Comparison of ENCODE assay signal across 25 cellular contexts in genomic region chr1:31748265-31748859, GRCh38. TPM values are rescaled to one million over a fixed set of nuclear protein-coding genes. Genes with fewer than 3 reads are reported as not detected.
DNase-seq lines count a peak whose midpoint lies in the region; ATAC-seq, FAIRE-seq and TF ChIP-seq lines count a peak whose summit lies in the region.
"Had no signal": no experiment of that assay in that cellular context is flagged by ENCODE, and none has a peak within 500 bp of the region (broad histone marks: within the 10 kb centered on the region; RNA-seq: fewer than 3 reads in every experiment).

No MANE protein-coding gene starts in this region.

- TF ChIP-seq EP300 in H1 (IDR thresholded peaks at IDR 0.05; ENCODE audit: borderline replicate concordance in 1 of 2, low read depth in 2 of 2, low read length in 2 of 2), result no peak

- H3K18ac ChIP-seq in H1 (ENCODE audit: extremely low read depth, low read length), result no peak overlapping the region
- H3K18ac ChIP-seq in mesenchymal stem cell (ENCODE audit: low read depth in 1 of 2, low read length in 2 of 2), result peak overlapping the region in 1 of 2 experiments; percentile 14

- CTCF ChIA-PET in HEK293 (lab: Yijun Ruan, JAX), result interaction anchor here (0.6 to 2.4 kb wide), 6 partner anchors 31 to 380 kb away, joined by 4 to 9 read pairs (median 4); no protein-coding TSS in a partner anchor
- CTCF ChIA-PET in H1 (lab: Charles Lee; ENCODE audit: partially characterized antibody), result interaction anchor here (0.6 to 6.4 kb wide), 17 partner anchors 8 to 902 kb away, joined by 3 to 79 read pairs (median 4); partner anchors contain the start of gene RBBP4

- no peak overlapping the region for H2BK20ac ChIP-seq in H1 (ENCODE audit: low read length)

- TF ChIP-seq POLR2A in H1 (IDR thresholded peaks at IDR 0.05; ENCODE audit: control extremely low read depth in 1 of 2, low read depth in 2 of 2, low read length in 2 of 2), result no peak

- H4K20me1 ChIP-seq in H1 (replicated peaks in 1 of 2; ENCODE audit: control insufficient read depth in 1 of 2, insufficient read depth in 2 of 2, low read length in 2 of 2), result no peaks in the 10 kb centered on the region

- H3K27me3 ChIP-seq in H1 (replicated peaks in 1 of 4; ENCODE audit: control insufficient read depth in 3 of 4, extremely low read depth in 1 of 4, insufficient read depth in 3 of 4, low read length in 3 of 4) (no peaks in the 10 kb centered on the region), mesenchymal stem cell (ENCODE audit: control insufficient read depth in 1 of 2, insufficient read depth in 1 of 2, low read length in 2 of 2) (peaks cover 5 to 38% of the 10 kb centered on the region in 2 experiments)
- H3K27me3 ChIP-seq: neural progenitor cell, testis had no signal

- peak overlapping the region; percentile 32; the same call in 1 of the 2 replicates for H2AK5ac ChIP-seq in H1 (ENCODE audit: low read depth, low read length)
- H2AK5ac ChIP-seq in mesenchymal stem cell (ENCODE audit: low read length, severe bottlenecking), result no peak overlapping the region

- H2BK5ac ChIP-seq in H1 (ENCODE audit: low read depth, low read length) (no peak overlapping the region), mesenchymal stem cell (ENCODE audit: low read depth, low read length, poor library complexity, severe bottlenecking) (no peak overlapping the region)

- H4K5ac ChIP-seq in H1 (ENCODE audit: insufficient read length, low read depth, low read length), result no peak overlapping the region

- H2BK120ac ChIP-seq in H1 (replicated peaks; ENCODE audit: low read depth, low read length) (no peak overlapping the region), mesenchymal stem cell (ENCODE audit: low read depth, low read length) (no peak overlapping the region)

- no peak overlapping the region for H3K23ac ChIP-seq in H1 (ENCODE audit: insufficient read length)
- no peak overlapping the region for H3K23ac ChIP-seq in mesenchymal stem cell (ENCODE audit: low read length in 2 of 2)

- H3K4ac ChIP-seq in H1 (replicated peaks; ENCODE audit: insufficient read length, low read depth, low read length) (no peak overlapping the region), mesenchymal stem cell (ENCODE audit: low read depth in 1 of 2, low read length in 2 of 2) (no peak overlapping the region)

- H3K4me1 ChIP-seq in HEK293 (ENCODE audit: control insufficient read depth, insufficient read depth, low read length), result no peaks in the 10 kb centered on the region; the same call in 1 of the 2 replicates
- H3K4me1 ChIP-seq in H1 (replicated peaks in 1 of 4; ENCODE audit: control insufficient read depth in 3 of 4, insufficient read depth in 4 of 4, low read length in 3 of 4), result peaks cover 5 to 24% (median 19%) of the 10 kb centered on the region in 4 experiments
- peaks cover 25% of the 10 kb centered on the region for H3K4me1 ChIP-seq in mesenchymal stem cell (ENCODE audit: control insufficient read depth, insufficient read depth, low read depth, low read length)
- H3K4me1 ChIP-seq: left lung had no signal

- H4K91ac ChIP-seq in H1 (replicated peaks; ENCODE audit: insufficient read length, low read length) (no peak overlapping the region), mesenchymal stem cell (ENCODE audit: low read length) (no peak overlapping the region)

- POLR2A ChIA-PET in HEK293 (lab: Yijun Ruan, JAX), result interaction anchor here (1.0 kb wide), 1 partner anchor 36 kb away, joined by 3 read pairs; no protein-coding TSS in a partner anchor
- POLR2A ChIA-PET in H1 (lab: Charles Lee; ENCODE audit: partially characterized antibody), result interaction anchor here (0.8 to 1.0 kb wide), 3 partner anchors 12 to 43 kb away, joined by 3 read pairs; no protein-coding TSS in a partner anchor

- H2BK12ac ChIP-seq in H1 (ENCODE audit: low read depth, low read length), result no peak overlapping the region
- H2BK12ac ChIP-seq in mesenchymal stem cell (ENCODE audit: low read length in 2 of 2), result peak overlapping the region in 1 of 2 experiments; percentile 38

- WGBS in H1 (ENCODE audit: extremely low coverage in 1 of 2, insufficient coverage in 1 of 2, insufficient read length in 1 of 2, insufficient replicate concordance in 2 of 2, low coverage in 1 of 2, low lambda C conversion rate in 2 of 2, missing lambda C conversion rate in 1 of 2), 2 experiments, result 89% methylated on average over 6 of the region's 6 CpGs; no CpG with 5 or more reads in 1 of the 2 experiments
- WGBS in mesenchymal stem cell, result 44% methylated on average over 5 of the region's 6 CpGs

- H3K9ac ChIP-seq in H1 (replicated peaks in 1 of 4; ENCODE audit: extremely low read depth in 1 of 4, low read depth in 3 of 4, low read length in 3 of 4) (no peak overlapping the region), mesenchymal stem cell (ENCODE audit: low read length) (no peak overlapping the region)
- H3K9ac ChIP-seq: neural progenitor cell had no signal

- H3K36me3 ChIP-seq in HEK293 (ENCODE audit: control insufficient read depth in 2 of 2, insufficient read depth in 1 of 2, low read length in 2 of 2), result peaks cover 0 to 4% of the 10 kb centered on the region in 2 experiments; a peak in 1 of 3 replicates
- H3K36me3 ChIP-seq in H1 (ENCODE audit: control insufficient read depth in 2 of 4, insufficient read depth in 4 of 4, low read length in 3 of 4), result no peaks in the 10 kb centered on the region
- peaks cover 0 to 8% of the 10 kb centered on the region in 2 experiments for H3K36me3 ChIP-seq in mesenchymal stem cell (ENCODE audit: control insufficient read depth in 1 of 2, insufficient read depth in 2 of 2, low read depth in 1 of 2, low read length in 2 of 2)
- H3K36me3 ChIP-seq: left lung, neural progenitor cell had no signal

- no peak overlapping the region for H2BK15ac ChIP-seq in H1 (ENCODE audit: low read length)
- no peak overlapping the region for H2BK15ac ChIP-seq in mesenchymal stem cell (ENCODE audit: low read depth, poor library complexity, severe bottlenecking)

- H3K56ac ChIP-seq in H1 (replicated peaks; ENCODE audit: insufficient read length, low read depth, low read length), result no peak overlapping the region

- H3K9me3 ChIP-seq in HEK293 (ENCODE audit: control insufficient read depth, insufficient read depth, low read depth, low read length) (no peaks in the 10 kb centered on the region), H1 (ENCODE audit: insufficient read depth in 2 of 2, low read depth in 1 of 2, low read length in 1 of 2) (no peaks in the 10 kb centered on the region), mesenchymal stem cell (ENCODE audit: control insufficient read depth, low read length) (no peaks in the 10 kb centered on the region)
- H3K9me3 ChIP-seq: left lung, mucosa of descending colon, testis had no signal

- H3K4me2 ChIP-seq in H1 (ENCODE audit: insufficient read depth in 1 of 2, low read depth in 2 of 2, low read length in 2 of 2) (no peak overlapping the region), mesenchymal stem cell (ENCODE audit: low read length, poor library complexity, severe bottlenecking) (no peak overlapping the region)
- H3K4me2 ChIP-seq: neural progenitor cell had no signal

- no peak overlapping the region for H2AFZ ChIP-seq in H1 (ENCODE audit: low read length)
- no peak overlapping the region for H2AFZ ChIP-seq in mesenchymal stem cell (ENCODE audit: low read depth, low read length)
- H2AFZ ChIP-seq: neural progenitor cell had no signal

- H3K79me2 ChIP-seq in H1 (ENCODE audit: control insufficient read depth in 1 of 2, insufficient read depth in 2 of 2, low read length in 2 of 2), result no peaks in the 10 kb centered on the region

- no peak for TF ChIP-seq CTCF in HEK293 (tag by site-specific recombination; IDR thresholded peaks at IDR 0.05)
- no peak for TF ChIP-seq CTCF in H1 (IDR thresholded peaks at IDR 0.05; ENCODE audit: control extremely low read depth in 1 of 3, insufficient read depth in 1 of 3, low read depth in 1 of 3, low read length in 3 of 3)

- no peak for FAIRE-seq in H1 (lab: Jason Lieb, UNC)

- no peak overlapping the region for H3K4me3 ChIP-seq in HEK293 (ENCODE audit: low read depth, low read length)
- H3K4me3 ChIP-seq in H1 (ENCODE audit: extremely low read depth in 1 of 4, insufficient read depth in 2 of 4, low read depth in 3 of 4, low read length in 4 of 4), result no peak overlapping the region
- H3K4me3 ChIP-seq in mesenchymal stem cell (ENCODE audit: insufficient read depth in 1 of 2, low read depth in 1 of 2, low read length in 2 of 2), result no peak overlapping the region
- H3K4me3 ChIP-seq: left lung, mucosa of descending colon, neural progenitor cell, testis had no signal

- H3K79me1 ChIP-seq in H1 (ENCODE audit: low read depth, low read length) (no peaks in the 10 kb centered on the region), mesenchymal stem cell (replicated peaks; ENCODE audit: low read length, poor library complexity, severe bottlenecking) (no peaks in the 10 kb centered on the region)

- DNase-seq in Daoy (ENCODE audit: low read depth) (peak; percentile 59), H1 (ENCODE audit: low read depth in 1 of 2, low spot score in 2 of 2) (no peak), mesenchymal stem cell (peak; percentile 20), NCI-H2196 (lab: John Stamatoyannopoulos, UW; ENCODE audit: unreplicated experiment) (no peak), T-helper 1 cell (no peak)
- DNase-seq: activated B cell treated with CpG ODN at 0.5 μM for 24 hours; activated CD8-positive, alpha-beta T cell treated with anti-CD3 and anti-CD28 coated beads for 36 hours; activated gamma-delta T cell treated with Interleukin-2 at 50 U/mL for 16 hours; CD4-positive, CD25-positive, alpha-beta regulatory T cell; cortex of kidney; head of caudate nucleus; Kasumi-1; left lung; mucosa of descending colon; NCI-H1092; NCI-H2029; NCI-H446 treated with DMSO at 0.1 percent for 48 hours; stimulated activated CD4-positive, alpha-beta T cell treated with anti-CD3 and anti-CD28 coated beads, Interleukin-2, amount 100 ng/mL, for 24 hours; stimulated activated naive B cell treated with anti-CD40 and anti-IgM and Interleukin-4, amounts not matched to agents 10 μg/mL and 1 μg/mL and 100 μg/mL, for 72 hours; testis had no signal

- no peak for ATAC-seq in GM21717 (IDR thresholded peaks at IDR 0.05; ENCODE audit: unreplicated experiment)
- ATAC-seq: activated CD8-positive, alpha-beta T cell treated with anti-CD3 and anti-CD28 coated beads for 36 hours; HCT116; left lung; mucosa of descending colon; Panc1; stimulated activated naive B cell treated with anti-CD40 and anti-IgM and Interleukin-4, amounts not matched to agents 10 μg/mL and 1 μg/mL and 100 μg/mL, for 72 hours had no signal

- no peak overlapping the region for H3K14ac ChIP-seq in H1 (ENCODE audit: insufficient read length)
- no peak overlapping the region for H3K14ac ChIP-seq in mesenchymal stem cell (ENCODE audit: low read length in 2 of 2)

- TF ChIP-seq RAD21 in H1 (IDR thresholded peaks at IDR 0.05 in 1 of 2, conservative IDR thresholded peaks at IDR 0.05 in 1 of 2; ENCODE audit: low read depth in 2 of 2, low read length in 2 of 2), result no peak

- no peak overlapping the region for H3K27ac ChIP-seq in HEK293 (ENCODE audit: extremely low read depth, low read depth, low read length)
- H3K27ac ChIP-seq in H1 (ENCODE audit: low read depth, low read length), result no peak overlapping the region
- no peak overlapping the region for H3K27ac ChIP-seq in mesenchymal stem cell (ENCODE audit: low read length, poor library complexity, severe bottlenecking)
- H3K27ac ChIP-seq: left lung, neural progenitor cell, testis had no signal

- H4K8ac ChIP-seq in H1 (ENCODE audit: extremely low read depth, insufficient read depth, low read length), result no peak overlapping the region
- H4K8ac ChIP-seq in mesenchymal stem cell (ENCODE audit: low read length), result no peak overlapping the region

- no peaks in the 10 kb centered on the region for H3K23me2 ChIP-seq in H1 (ENCODE audit: low read depth, low read length)

RNA-seq across cellular contexts. Expression of gene ADGRB2, which starts 15.8 kb away (rescaled TPM):
- 4.7 and 9.4 TPM in 2 replicates for total RNA-seq in Daoy (2014; rRNA removed; shearing (Covaris generic))
- total RNA-seq in H1 (2021; fragmentation: NEBNext Ultra II Directional; extraction: Animal tissue kit (Norgen Biotek cat#: 25700)), result 25.8 and 26.2 TPM in 2 replicates
- 15.6 and 29.0 TPM in 2 replicates for polyA plus RNA-seq in H1 (2011; rRNA removed)
- 20.6 TPM for polyA plus RNA-seq in H1 (2011; cell fraction: cytosol; rRNA removed)
- 126 TPM for polyA plus RNA-seq in H1 (2011; cell fraction: nucleus; rRNA removed)
- 17.3 to 29.1 TPM (median 22.1 TPM) in 4 replicates for polyA plus RNA-seq in H1 (2012, experiment 1 of 2)
- 15.4 TPM for polyA plus RNA-seq in H1 (2012, experiment 2 of 2)
- 13.4 TPM for polyA plus RNA-seq in H1 (2013, experiment 1 of 2)
- polyA plus RNA-seq in H1 (2013, experiment 2 of 2), result 13.0 TPM
- polyA minus RNA-seq in H1 (2011; rRNA and poly(A)+ RNA removed), result 7.5 and 9.4 TPM in 2 replicates
- 14.0 TPM for polyA minus RNA-seq in H1 (2011; cell fraction: cytosol; rRNA and poly(A)+ RNA removed)
- 22.9 TPM for polyA minus RNA-seq in H1 (2011; cell fraction: nucleus; rRNA and poly(A)+ RNA removed)
- 6.1 TPM for polyA plus RNA-seq in mesenchymal stem cell (2013, experiment 1 of 2)
- 5.3 TPM for polyA plus RNA-seq in mesenchymal stem cell (2013, experiment 2 of 2)

RNA-seq across cellular contexts. Expression of gene COL16A1, which starts 44.5 kb away (rescaled TPM):
- total RNA-seq in Daoy (2014; rRNA removed; shearing (Covaris generic)), result 28.7 and 38.2 TPM in 2 replicates
- total RNA-seq in H1 (2021; fragmentation: NEBNext Ultra II Directional; extraction: Animal tissue kit (Norgen Biotek cat#: 25700)), result 7.9 and 10.5 TPM in 2 replicates
- 2.0 and 3.4 TPM in 2 replicates for polyA plus RNA-seq in H1 (2011; rRNA removed)
- 4.3 TPM for polyA plus RNA-seq in H1 (2011; cell fraction: cytosol; rRNA removed)
- 31.3 TPM for polyA plus RNA-seq in H1 (2011; cell fraction: nucleus; rRNA removed)
- 6.8 to 10.8 TPM (median 7.9 TPM) in 4 replicates for polyA plus RNA-seq in H1 (2012, experiment 1 of 2)
- polyA plus RNA-seq in H1 (2012, experiment 2 of 2), result 2.9 TPM
- polyA plus RNA-seq in H1 (2013, experiment 1 of 2), result 4.2 TPM
- 3.6 TPM for polyA plus RNA-seq in H1 (2013, experiment 2 of 2)
- polyA minus RNA-seq in H1 (2011; rRNA and poly(A)+ RNA removed), result 3.3 and 4.2 TPM in 2 replicates
- polyA minus RNA-seq in H1 (2011; cell fraction: cytosol; rRNA and poly(A)+ RNA removed), result 6.8 TPM
- 8.7 TPM for polyA minus RNA-seq in H1 (2011; cell fraction: nucleus; rRNA and poly(A)+ RNA removed)
- polyA plus RNA-seq in mesenchymal stem cell (2013, experiment 1 of 2), result 20.9 TPM
- 18.3 TPM for polyA plus RNA-seq in mesenchymal stem cell (2013, experiment 2 of 2)
- total RNA-seq: CD4-positive, CD25-positive, alpha-beta regulatory T cell had no signal
- polyA plus RNA-seq: CD4-positive, CD25-positive, alpha-beta regulatory T cell had no signal

Comparison
In these comparisons a context has a peak if more than half of its experiments do, and no peak if none do; other contexts are left out.
1. DNase-seq: peak in Daoy (single experiment) and mesenchymal stem cell (single experiment); none in H1 (0 of 2), NCI-H2196 (single experiment) and T-helper 1 cell (0 of 5).